Comparison of ENCODE assay signal across 29 cellular contexts in the genomic region with DNA sequence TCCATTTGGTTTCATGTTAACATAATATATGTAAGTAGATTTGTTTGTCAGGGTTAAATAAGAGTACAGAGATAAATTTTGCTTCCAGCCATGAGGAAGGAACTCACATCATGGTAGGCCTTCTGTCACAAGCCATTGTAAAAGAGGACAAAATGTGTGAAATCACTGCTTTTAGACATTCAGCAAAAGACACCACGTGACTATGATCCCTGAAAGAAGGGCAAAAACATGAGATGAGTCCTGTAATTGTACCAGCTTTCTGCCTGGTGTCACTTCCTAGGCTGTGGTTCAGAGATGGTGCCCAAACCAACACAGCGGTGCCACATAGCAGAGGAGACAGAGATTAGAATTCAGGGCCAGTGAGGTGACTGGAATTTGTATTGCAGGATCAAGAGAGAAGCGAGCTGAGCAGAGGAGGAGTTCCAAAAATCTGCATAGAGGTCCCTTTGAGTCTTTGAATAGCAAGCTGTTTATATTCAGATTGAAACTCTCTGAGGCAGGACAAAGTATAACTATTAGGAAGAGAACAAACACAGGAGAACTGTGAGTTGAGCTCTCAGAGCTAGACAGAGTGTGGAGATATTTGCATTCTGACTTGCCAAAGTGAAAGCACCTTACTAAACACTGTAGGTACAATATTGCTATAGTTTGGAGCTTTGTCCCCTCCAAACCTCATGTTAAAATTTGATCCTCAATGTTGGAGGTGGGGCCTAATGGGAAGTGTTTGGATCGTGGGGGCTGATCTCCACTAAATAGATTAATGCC. TPM values are rescaled to one million over a fixed set of nuclear protein-coding genes. Genes with fewer than 3 reads are reported as not detected.
DNase-seq lines count a peak whose midpoint lies in the region; ATAC-seq and TF ChIP-seq lines count a peak whose summit lies in the region.
"Had no signal": no experiment of that assay in that cellular context is flagged by ENCODE, and none has a peak within 500 bp of the region (broad histone marks: within the 10 kb centered on the region; RNA-seq: fewer than 3 reads in every experiment).

No MANE protein-coding gene starts in this region.

- H2BK12ac ChIP-seq in trophoblast cell (ENCODE audit: low read length), result no peak overlapping the region

- no peaks in the 10 kb centered on the region for H3K27me3 Mint-ChIP-seq in glutamatergic neuron (ENCODE audit: unreplicated experiment)

- H2AFZ ChIP-seq in trophoblast cell (ENCODE audit: insufficient read depth, low read length, poor library complexity), result no peak overlapping the region

- no peaks in the 10 kb centered on the region for H3K4me1 ChIP-seq in trophoblast cell (ENCODE audit: control insufficient read depth in 1 of 2, insufficient read depth in 2 of 2, low read length in 2 of 2)
- H3K4me1 ChIP-seq: BLaER1, left lung, transverse colon had no signal

- no peaks in the 10 kb centered on the region for H3K36me3 Mint-ChIP-seq in glutamatergic neuron (ENCODE audit: unreplicated experiment)

- no peak overlapping the region for H4K91ac ChIP-seq in trophoblast cell (ENCODE audit: low read depth, low read length)

- no peak overlapping the region for H3K27ac ChIP-seq in trophoblast cell (ENCODE audit: low read depth, low read length)
- H3K27ac ChIP-seq: BLaER1, cardiac muscle cell, epithelial cell of prostate, left lung, transverse colon had no signal

- no peak overlapping the region for H2BK120ac ChIP-seq in trophoblast cell (ENCODE audit: insufficient read depth, low read length, poor library complexity)

- H3K79me1 ChIP-seq in trophoblast cell (ENCODE audit: low read length), result no peaks in the 10 kb centered on the region

- H3K36me3 ChIP-seq in trophoblast cell (ENCODE audit: control insufficient read depth in 1 of 2, insufficient read depth in 2 of 2, low read length in 2 of 2), result no peaks in the 10 kb centered on the region
- H3K36me3 ChIP-seq: BLaER1, cardiac muscle cell, left lung, transverse colon had no signal

- H3K18ac ChIP-seq in trophoblast cell (ENCODE audit: low read length), result no peak overlapping the region

- no peak overlapping the region for H3K14ac ChIP-seq in trophoblast cell (ENCODE audit: low read length)

- peak; percentile 55 for ATAC-seq in GM21447 (IDR thresholded peaks at IDR 0.05; ENCODE audit: unreplicated experiment)
- peak; percentile 52 for ATAC-seq in HG02852 (IDR thresholded peaks at IDR 0.05; ENCODE audit: unreplicated experiment)
- no peak for ATAC-seq in GM18498 (IDR thresholded peaks at IDR 0.05; ENCODE audit: unreplicated experiment)
- ATAC-seq: left lung, sciatic nerve had no signal

- no peak overlapping the region for H4K8ac ChIP-seq in trophoblast cell (ENCODE audit: low read depth, low read length)

- H2AK5ac ChIP-seq in trophoblast cell (ENCODE audit: low read length), result no peak overlapping the region

- no peak overlapping the region for H3K4me3 Mint-ChIP-seq in glutamatergic neuron (ENCODE audit: unreplicated experiment)

- no peaks in the 10 kb centered on the region for H3K79me2 ChIP-seq in trophoblast cell (ENCODE audit: control insufficient read depth, insufficient read depth, low read length, poor library complexity)

- H3K4me2 ChIP-seq in trophoblast cell (ENCODE audit: low read length), result no peak overlapping the region
- H3K4me2 ChIP-seq: BLaER1 had no signal

- no peaks in the 10 kb centered on the region for H3K9me3 ChIP-seq in trophoblast cell (ENCODE audit: insufficient read depth, low read depth, low read length)
- H3K9me3 ChIP-seq: BLaER1, left lung, transverse colon had no signal

- peak overlapping the region; percentile 63 for H3K27ac Mint-ChIP-seq in glutamatergic neuron (ENCODE audit: unreplicated experiment)

- no peaks in the 10 kb centered on the region for H3K27me3 ChIP-seq in trophoblast cell (ENCODE audit: insufficient read depth, low read length)
- H3K27me3 ChIP-seq: BLaER1, cardiac muscle cell, left lung, transverse colon had no signal

- no peak overlapping the region for H4K12ac ChIP-seq in trophoblast cell (ENCODE audit: low read depth, low read length)

- H2BK5ac ChIP-seq in trophoblast cell (ENCODE audit: low read depth, low read length, poor library complexity), result no peak overlapping the region

- H3K4me3 ChIP-seq in trophoblast cell (ENCODE audit: low read depth, low read length), result no peak overlapping the region
- H3K4me3 ChIP-seq: BLaER1, cardiac muscle cell, left lung, transverse colon had no signal

- H3K9ac ChIP-seq in trophoblast cell (ENCODE audit: low read length), result no peak overlapping the region
- H3K9ac ChIP-seq: BLaER1 had no signal

- WGBS in trophoblast cell (ENCODE audit: extremely low coverage, insufficient coverage, insufficient read length), result no CpG with 5 or more reads among the region's 4 CpGs

- no peak overlapping the region for H3K4ac ChIP-seq in trophoblast cell (ENCODE audit: low read depth, low read length)

- H3K23ac ChIP-seq in trophoblast cell (ENCODE audit: low read length), result peak overlapping the region; percentile 50

- peaks cover 3% of the 10 kb centered on the region for H3K9me3 Mint-ChIP-seq in glutamatergic neuron (ENCODE audit: unreplicated experiment)

- no peak for DNase-seq in glutamatergic neuron
- DNase-seq in trophoblast cell, result no peak
- DNase-seq in cerebellar nuclear complex (lab: John Stamatoyannopoulos, UW), result no peak
- no peak for DNase-seq in NCI-H526 treated with DMSO at 0.1 percent for 48 hours (lab: John Stamatoyannopoulos, UW)
- DNase-seq: activated CD4-positive, alpha-beta T cell treated with anti-CD3 and anti-CD28 coated beads for 48 hours; activated CD8-positive, alpha-beta memory T cell treated with anti-CD3 and anti-CD28 coated beads for 24 hours; activated gamma-delta T cell; activated T-cell treated with anti-CD3 and anti-CD28 coated beads, Interleukin-2, amount 50 U/mL, for 1 hour; COR-L47; cortex of kidney; DMS79; effector memory CD4-positive, alpha-beta T cell; H7; left lung; mesenchymal stem cell; NCI-H1436 treated with DMSO at 0.1 percent for 48 hours; NCI-H2081 treated with DMSO at 0.1 percent for 48 hours; NCI-H2227 treated with DMSO at 0.1 percent for 48 hours; posterior cingulate gyrus; SHP77 treated with DMSO at 0.1 percent for 48 hours; stimulated activated CD4-positive, alpha-beta T cell treated with anti-CD3 and anti-CD28 coated beads, Interleukin-2, amount 100 ng/mL, for 48 hours; transverse colon had no signal

- TF ChIP-seq CTCF in glutamatergic neuron (IDR thresholded peaks at IDR 0.05; ENCODE audit: partially characterized antibody, unreplicated experiment), result no peak

- peaks cover 4% of the 10 kb centered on the region for H3K4me1 Mint-ChIP-seq in glutamatergic neuron (ENCODE audit: low read depth, unreplicated experiment)

RNA-seq across cellular contexts. Expression of a gene that starts 52.6 kb away (rescaled TPM):
- total RNA-seq in glutamatergic neuron (ENCODE audit: unreplicated experiment), result not detected
- 0.05 and 0.08 TPM in 2 replicates for polyA plus RNA-seq in trophoblast cell (2013)
- total RNA-seq: H7 had no signal
